Comparison of ENCODE assay signal across 9 cellular contexts in the genomic region with DNA sequence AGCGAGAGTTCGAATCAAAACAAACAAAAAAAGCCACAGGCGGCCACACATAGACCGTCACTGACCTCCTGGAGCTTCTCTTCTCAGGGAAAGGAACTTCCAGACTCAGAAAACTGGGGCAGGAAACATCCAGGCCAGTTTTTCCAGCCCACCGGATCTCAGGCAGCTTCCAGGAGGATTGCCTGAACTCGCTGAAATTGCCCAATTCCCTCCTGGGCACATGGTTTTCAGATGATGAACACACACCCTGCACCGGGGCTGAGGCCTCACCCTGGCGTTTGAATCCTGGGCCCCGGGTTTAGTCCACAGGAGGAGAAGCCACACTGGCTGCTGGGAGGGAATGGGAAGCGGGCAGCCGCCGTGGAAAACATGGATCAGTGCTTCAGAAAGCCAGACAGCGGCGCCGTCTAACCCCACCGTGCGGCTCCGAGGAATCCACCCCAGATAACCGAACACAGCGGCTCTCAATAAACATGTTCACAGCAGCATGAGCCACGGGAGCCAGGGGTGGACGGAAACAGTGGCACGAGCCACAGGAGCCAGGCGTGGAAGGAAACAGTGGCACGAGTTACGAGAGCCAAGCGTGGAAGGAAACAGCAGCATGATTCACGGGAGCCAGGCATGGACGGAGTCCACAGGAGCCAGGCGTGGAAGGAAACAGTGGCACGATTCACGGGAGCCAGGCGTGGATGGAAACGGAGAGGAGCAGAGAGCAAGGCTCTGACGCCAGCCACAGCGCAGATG.
A peak's percentile ranks its signal among the peaks of the same experiment; 100 is the strongest.
DNase-seq lines count a peak whose midpoint lies in the region; TF ChIP-seq lines count a peak whose summit lies in the region.
"Had no signal": no experiment of that assay in that cellular context is flagged by ENCODE, and none has a peak within 500 bp of the region (broad histone marks: within the 10 kb centered on the region; RNA-seq: fewer than 3 reads in every experiment).

No MANE protein-coding gene starts in this region.

- TF ChIP-seq CTCF in astrocyte of the spinal cord (IDR thresholded peaks at IDR 0.05; ENCODE audit: low read depth, low read length) (no peak), GM10266 (IDR thresholded peaks at IDR 0.05; ENCODE audit: control insufficient read depth, insufficient read depth, low read depth, missing control alignments) (no peak)

- DNase-seq in HK-2 (ENCODE audit: unreplicated experiment): peak; percentile 72
- peak; percentile 91 for DNase-seq in astrocyte of the spinal cord (ENCODE audit: low read depth, low spot score)
- DNase-seq in iPS-NIHi11 (ENCODE audit: low spot score): peak; percentile 26
- DNase-seq in stromal cell of bone marrow (ENCODE audit: low read depth): peak; percentile 96
- no peak for DNase-seq in CD1c-positive myeloid dendritic cell (ENCODE audit: extremely low spot score)
- DNase-seq in activated CD4-positive, alpha-beta T cell treated with anti-CD3 and anti-CD28 coated beads, Interleukin-2, amount 50 U/mL, for 4 hours: no peak
- DNase-seq in NCI-H526 treated with DMSO at 0.1 percent for 48 hours (lab: John Stamatoyannopoulos, UW): no peak
- no peak for DNase-seq in GM10266 (ENCODE audit: extremely low spot score)
- DNase-seq: activated CD8-positive, alpha-beta memory T cell treated with anti-CD3 and anti-CD28 coated beads, Interleukin-2, amount 10 ng/mL, durations not matched to agents 7 days and 5 days had no signal

- in situ Hi-C loops in astrocyte of the spinal cord (cut with HindIII; ENCODE audit: low sequenced_read_pairs): no loop called here

- no peak overlapping the region for H3K4me3 ChIP-seq in astrocyte of the spinal cord (ENCODE audit: low read depth, low read length)

Comparison
In these comparisons a context has a peak if more than half of its experiments do, and no peak if none do; other contexts are left out.
1. DNase-seq: peak in HK-2 (single experiment), astrocyte of the spinal cord (single experiment), iPS-NIHi11 (single experiment) and stromal cell of bone marrow (single experiment); none in CD1c-positive myeloid dendritic cell (single experiment), activated CD4-positive, alpha-beta T cell treated with anti-CD3 and anti-CD28 coated beads, Interleukin-2, amount 50 U/mL, for 4 hours (0 of 2), NCI-H526 treated with DMSO at 0.1 percent for 48 hours (single experiment) and GM10266 (single experiment).